Comparison of ENCODE assay signal across 18 cellular contexts in the genomic region with DNA sequence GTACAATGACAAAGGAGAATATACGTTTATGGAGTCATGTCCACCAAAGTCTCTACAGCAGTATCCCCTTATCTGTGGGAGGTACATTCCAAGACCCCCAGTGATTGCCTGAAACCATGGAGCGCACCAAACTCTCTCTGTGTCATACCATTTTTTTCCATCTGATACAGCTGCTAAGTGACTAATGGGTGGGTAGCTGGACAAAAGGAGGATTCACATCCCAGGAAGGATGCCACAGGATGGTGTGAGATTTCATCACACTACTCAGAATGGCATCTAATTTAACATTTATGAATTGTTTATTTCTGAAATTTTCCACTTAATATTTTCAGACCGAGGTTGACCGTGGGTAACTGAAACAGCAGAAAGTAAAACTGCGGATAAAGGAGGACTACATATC.
"Had no signal": no experiment of that assay in that cellular context is flagged by ENCODE, and none has a peak within 500 bp of the region (broad histone marks: within the 10 kb centered on the region; RNA-seq: fewer than 3 reads in every experiment).

No MANE protein-coding gene starts in this region.

- ATAC-seq: effector memory CD8-positive, alpha-beta T cell; gastrocnemius medialis; left lobe of liver; natural killer cell treated with Interleukin-12 subunit alpha and Interleukin-12 subunit beta and Interleukin-15 and Interleukin-18, amount 100 ng/mL, for 72 hours; right lobe of liver; stimulated activated effector memory CD8-positive, alpha-beta T cell treated with anti-CD3 and anti-CD28 coated beads, Interleukin-12 subunit alpha, Interleukin-12 subunit beta, amount 100 ng/mL, for 72 hours had no signal

- DNase-seq: cortex of kidney; effector memory CD8-positive, alpha-beta T cell; erythroblast; esophagus squamous epithelium; gastrocnemius medialis; head of caudate nucleus; kidney; naive B cell; right lobe of liver; stimulated activated CD4-positive, alpha-beta T cell treated with anti-CD3 and anti-CD28 coated beads, Interleukin-2, amount 100 ng/mL, for 24 hours; stimulated activated CD4-positive, alpha-beta T cell treated with anti-CD3 and anti-CD28 coated beads, Interleukin-4, amount 100 ng/mL, for 24 hours; stimulated activated naive CD4-positive, alpha-beta T cell treated with Interleukin-2 at 50 U/mL for 16 hours; stomach; testis; tibial artery had no signal
